Comparison of ENCODE assay signal across 1 cellular context in the genomic region with DNA sequence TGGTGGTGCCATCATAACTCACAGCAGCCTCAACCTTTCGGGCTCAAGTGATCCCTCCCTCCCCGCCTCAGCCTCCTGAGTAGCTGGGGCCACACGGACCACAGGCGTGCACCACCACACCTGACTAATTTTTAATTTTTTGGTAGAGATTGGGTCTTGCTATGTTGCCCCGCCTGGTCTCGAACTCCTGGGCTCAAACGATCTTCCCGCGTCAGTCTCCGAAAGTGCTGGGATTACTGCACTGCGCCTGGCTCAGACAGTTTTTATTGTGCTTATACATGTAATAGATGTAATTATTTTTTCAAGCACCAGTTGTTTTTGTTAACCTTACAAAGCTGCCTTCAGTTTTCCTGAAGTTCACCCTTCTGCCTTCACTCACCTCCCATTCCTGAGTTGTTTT.
A peak's percentile ranks its signal among the peaks of the same experiment; 100 is the strongest.
TF ChIP-seq lines count a peak whose summit lies in the region.

No MANE protein-coding gene starts in this region.

TF ChIP-seq in H1, 55 proteins besides CTCF, POLR2A, EP300 and RAD21:
- TF ChIP-seq KDM1A (IDR thresholded peaks at IDR 0.05; ENCODE audit: borderline replicate concordance, low read length) (peak; percentile 85), HDAC2 (IDR thresholded peaks at IDR 0.05; ENCODE audit: borderline replicate concordance in 1 of 2, low read depth in 2 of 2, low read length in 2 of 2) (0 out of 4 replicates have a peak, but pooled peaks of 1 of the 2 experiments have one; percentile 22), TEAD4 (IDR thresholded peaks at IDR 0.05; ENCODE audit: low read depth, low read length) (no peak)
